Comparison of ENCODE assay signal across 1 cellular context in genomic region chr4:6709230-6710114, GRCh38.
TF ChIP-seq lines count a peak whose summit lies in the region.

Gene MRFAP1L1, minus strand, starts transcription at chr4:6709865. Its CDS starts 236 bp downstream, at chr4:6709629.

TF ChIP-seq in HepG2, 621 proteins besides CTCF, POLR2A, EP300 and RAD21 (continued from another document and continues in another):
- TF ChIP-seq BCLAF1 (IDR thresholded peaks at IDR 0.05) (no peak), TOE1 (CRISPR knock-in tag; IDR thresholded peaks at IDR 0.05) (no peak), NBN (conservative IDR thresholded peaks at IDR 0.05) (no peak), DNMT3B (CRISPR knock-in tag; conservative IDR thresholded peaks at IDR 0.05) (peak; percentile 60; the same call in 1 of the 2 replicates), SAFB2 (CRISPR knock-in tag; IDR thresholded peaks at IDR 0.05; ENCODE audit: borderline replicate concordance, low read depth) (no peak), JDP2 (CRISPR knock-in tag; IDR thresholded peaks at IDR 0.05; ENCODE audit: borderline replicate concordance) (no peak), HNF1B (CRISPR knock-in tag; IDR thresholded peaks at IDR 0.05) (no peak; the same call in 1 of the 2 replicates), NR2F1 (CRISPR knock-in tag; IDR thresholded peaks at IDR 0.05) (no peak), ZNF335 (CRISPR knock-in tag; IDR thresholded peaks at IDR 0.05) (no peak), KAT2B (IDR thresholded peaks at IDR 0.05; ENCODE audit: borderline replicate concordance, low read depth, low read length) (no peak), ZNF746 (CRISPR knock-in tag; IDR thresholded peaks at IDR 0.05) (no peak), SALL1 (CRISPR knock-in tag; IDR thresholded peaks at IDR 0.05) (peak; percentile 17; the same call in 1 of the 2 replicates), ZNF549 (CRISPR knock-in tag; IDR thresholded peaks at IDR 0.05) (no peak), DRAP1 (CRISPR knock-in tag; IDR thresholded peaks at IDR 0.05) (peak; percentile 80), ZNF317 (CRISPR knock-in tag; IDR thresholded peaks at IDR 0.05) (0 out of 2 replicates have a peak, but pooled peaks have one; percentile 59), BCL6 (CRISPR knock-in tag; IDR thresholded peaks at IDR 0.05) (no peak; the same call in 1 of the 2 replicates), POLR2AphosphoS5 (IDR thresholded peaks at IDR 0.05; ENCODE audit: low read depth, low read length) (peak; percentile 93), ZNF891 (CRISPR knock-in tag; IDR thresholded peaks at IDR 0.05) (peak; percentile 77), ZNF33A (CRISPR knock-in tag; IDR thresholded peaks at IDR 0.05; ENCODE audit: borderline replicate concordance) (no peak), KMT2A (CRISPR knock-in tag; IDR thresholded peaks at IDR 0.05) (peak; percentile 78), CEBPZ (IDR thresholded peaks at IDR 0.05; ENCODE audit: low read length) (no peak), ARNT2 (CRISPR knock-in tag; IDR thresholded peaks at IDR 0.05; ENCODE audit: low read depth) (peak; percentile 72; the same call in 1 of the 2 replicates), YEATS2 (CRISPR knock-in tag; IDR thresholded peaks at IDR 0.05; ENCODE audit: borderline replicate concordance) (peak; percentile 84), ZMAT3 (CRISPR knock-in tag; conservative IDR thresholded peaks at IDR 0.05) (no peak; the same call in 1 of the 2 replicates), ZNF720 (CRISPR knock-in tag; IDR thresholded peaks at IDR 0.05) (no peak), CBX2 (IDR thresholded peaks at IDR 0.05; ENCODE audit: low read depth, low read length) (no peak), CBX2 (CRISPR knock-in tag; IDR thresholded peaks at IDR 0.05; ENCODE audit: low read depth) (no peak), HNF1A (IDR thresholded peaks at IDR 0.05; ENCODE audit: low read depth) (no peak), HNF1A (CRISPR knock-in tag; IDR thresholded peaks at IDR 0.05; ENCODE audit: borderline replicate concordance) (no peak), ELF1 (CRISPR knock-in tag; IDR thresholded peaks at IDR 0.05) (peak; percentile 46; the same call in 1 of the 2 replicates), TGIF2 (CRISPR knock-in tag; IDR thresholded peaks at IDR 0.05) (0 out of 2 replicates have a peak, but pooled peaks have one; percentile 20), SCMH1 (CRISPR knock-in tag; IDR thresholded peaks at IDR 0.05; ENCODE audit: borderline replicate concordance) (no peak), ZFP36L1 (CRISPR knock-in tag; IDR thresholded peaks at IDR 0.05) (no peak), ERF (CRISPR knock-in tag; IDR thresholded peaks at IDR 0.05) (peak; percentile 42; the same call in 1 of the 2 replicates), NFRKB (IDR thresholded peaks at IDR 0.05) (no peak), KLF16 (CRISPR knock-in tag; IDR thresholded peaks at IDR 0.05) (peak in 1 of 2 experiments; percentile 22; a peak in 1 of 4 replicates), LBX2 (CRISPR knock-in tag; IDR thresholded peaks at IDR 0.05; ENCODE audit: borderline replicate concordance) (no peak; the same call in 1 of the 2 replicates), AFF4 (CRISPR knock-in tag; IDR thresholded peaks at IDR 0.05) (no peak), TRIM24 (CRISPR knock-in tag; IDR thresholded peaks at IDR 0.05) (no peak), ZNF574 (CRISPR knock-in tag; IDR thresholded peaks at IDR 0.05) (peak; percentile 66), KDM1A (CRISPR knock-in tag; IDR thresholded peaks at IDR 0.05) (no peak), KDM6A (CRISPR knock-in tag; IDR thresholded peaks at IDR 0.05; ENCODE audit: low read depth) (no peak), ZNF569 (CRISPR knock-in tag; IDR thresholded peaks at IDR 0.05; ENCODE audit: borderline replicate concordance) (no peak)
